ENCODE assay signal across 30 cellular contexts in the genomic region with DNA sequence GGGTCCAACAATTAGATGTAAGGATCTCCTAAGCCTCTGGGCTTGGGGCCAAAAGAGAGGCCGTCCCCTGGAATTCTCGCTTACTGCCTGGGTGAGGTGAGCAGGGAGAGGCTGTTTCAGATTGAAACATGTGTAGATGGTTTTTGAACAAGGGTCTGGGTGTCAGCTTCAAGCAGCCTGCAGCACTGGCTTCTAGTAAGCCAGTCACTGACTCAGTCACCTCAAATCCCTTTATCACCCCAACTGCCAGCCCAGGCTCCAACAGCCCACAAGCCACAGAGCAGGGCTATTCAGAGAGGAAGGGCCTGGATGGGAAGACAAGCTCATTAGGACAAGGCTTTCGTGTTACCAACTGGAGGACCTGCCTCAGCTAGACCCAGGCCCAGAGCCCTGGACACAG.
"Had no signal": no experiment of that assay in that cellular context is flagged by ENCODE, and none has a peak within 500 bp of the region (broad histone marks: within the 10 kb centered on the region; RNA-seq: fewer than 3 reads in every experiment).

No MANE protein-coding gene starts in this region.

- H3K27me3 ChIP-seq: brain microvascular endothelial cell, dorsolateral prefrontal cortex, vagina had no signal

- H3K9me3 Mint-ChIP-seq: activated CD4-positive, alpha-beta T cell treated with anti-CD3 and anti-CD28 coated beads, Interleukin-2, amount 10 ng/mL, durations not matched to agents 7 days and 5 days; activated naive CD8-positive, alpha-beta T cell treated with anti-CD3 and anti-CD28 coated beads, Interleukin-2, amount 10 ng/mL, durations not matched to agents 7 days and 5 days; activated T-cell treated with anti-CD3 and anti-CD28 coated beads, Interleukin-2, amount 50 U/mL, for 24 hours; effector memory CD8-positive, alpha-beta T cell; mesothelial cell of epicardium; neural crest cell; stimulated activated naive CD8-positive, alpha-beta T cell treated with anti-CD3 and anti-CD28 coated beads, Interleukin-15, amount 100 ng/mL, for 72 hours; type B pancreatic cell; WTC11 had no signal

- DNase-seq: activated CD4-positive, alpha-beta memory T cell treated with anti-CD3 and anti-CD28 coated beads, Interleukin-2, amount 10 ng/mL, durations not matched to agents 7 days and 5 days; activated CD4-positive, alpha-beta T cell treated with anti-CD3 and anti-CD28 coated beads for 1 hour; activated CD4-positive, alpha-beta T cell treated with anti-CD3 and anti-CD28 coated beads, Interleukin-2, amount 10 ng/mL, durations not matched to agents 7 days and 5 days; activated CD8-positive, alpha-beta memory T cell treated with anti-CD3 and anti-CD28 coated beads, Interleukin-2, amount 50 U/mL, for 48 hours; activated gamma-delta T cell; activated naive CD4-positive, alpha-beta T cell treated with anti-CD3 and anti-CD28 coated beads, Interleukin-2, amount 10 ng/mL, durations not matched to agents 7 days and 5 days; activated naive CD8-positive, alpha-beta T cell treated with anti-CD3 and anti-CD28 coated beads, Interleukin-2, amount 10 ng/mL, durations not matched to agents 7 days and 5 days; activated T-cell treated with anti-CD3 and anti-CD28 coated beads, Interleukin-2, amount 50 U/mL, for 24 hours; brain microvascular endothelial cell; effector memory CD8-positive, alpha-beta T cell; erythroblast; hippocampal formation; left cardiac atrium; mammary epithelial cell; naive thymus-derived CD4-positive, alpha-beta T cell; right cardiac atrium; stimulated activated CD4-positive, alpha-beta T cell treated with anti-CD3 and anti-CD28 coated beads, Interleukin-2, amount 100 ng/mL, for 48 hours; stimulated activated naive CD8-positive, alpha-beta T cell treated with anti-CD3 and anti-CD28 coated beads, Interleukin-15, amount 100 ng/mL, for 72 hours; substantia nigra; T-helper 17 cell had no signal

- H3K27ac ChIP-seq: brain microvascular endothelial cell, coronary artery, dorsolateral prefrontal cortex, gastroesophageal sphincter, parathyroid adenoma, vagina had no signal

- H3K27ac Mint-ChIP-seq: activated CD4-positive, alpha-beta memory T cell treated with anti-CD3 and anti-CD28 coated beads, Interleukin-2, amount 10 ng/mL, durations not matched to agents 7 days and 5 days; activated CD4-positive, alpha-beta T cell treated with anti-CD3 and anti-CD28 coated beads, Interleukin-2, amount 10 ng/mL, durations not matched to agents 7 days and 5 days; activated naive CD4-positive, alpha-beta T cell treated with anti-CD3 and anti-CD28 coated beads, Interleukin-2, amount 10 ng/mL, durations not matched to agents 7 days and 5 days; activated naive CD8-positive, alpha-beta T cell treated with anti-CD3 and anti-CD28 coated beads, Interleukin-2, amount 10 ng/mL, durations not matched to agents 7 days and 5 days; activated T-cell treated with anti-CD3 and anti-CD28 coated beads, Interleukin-2, amount 50 U/mL, for 24 hours; effector memory CD8-positive, alpha-beta T cell; naive thymus-derived CD4-positive, alpha-beta T cell; stimulated activated memory B cell treated with anti-CD40 and anti-IgM and Interleukin-4, amounts not matched to agents 10 μg/mL and 1 μg/mL and 100 μg/mL, for 72 hours; stimulated activated naive CD8-positive, alpha-beta T cell treated with anti-CD3 and anti-CD28 coated beads, Interleukin-15, amount 100 ng/mL, for 72 hours; T-helper 17 cell; type B pancreatic cell; WTC11 had no signal

- H3K27me3 Mint-ChIP-seq: activated CD4-positive, alpha-beta memory T cell treated with anti-CD3 and anti-CD28 coated beads, Interleukin-2, amount 10 ng/mL, durations not matched to agents 7 days and 5 days; activated CD4-positive, alpha-beta T cell treated with anti-CD3 and anti-CD28 coated beads, Interleukin-2, amount 10 ng/mL, durations not matched to agents 7 days and 5 days had no signal

- H3K9ac ChIP-seq: parathyroid adenoma had no signal

- H3K4me3 ChIP-seq: coronary artery, dorsolateral prefrontal cortex, gastroesophageal sphincter, vagina had no signal

- H3K9me3 ChIP-seq: vagina had no signal

- H2AFZ ChIP-seq: parathyroid adenoma had no signal

- H3K36me3 ChIP-seq: brain microvascular endothelial cell, gastroesophageal sphincter, vagina had no signal

- H3K36me3 Mint-ChIP-seq: activated naive CD4-positive, alpha-beta T cell treated with anti-CD3 and anti-CD28 coated beads, Interleukin-2, amount 10 ng/mL, durations not matched to agents 7 days and 5 days; activated naive CD8-positive, alpha-beta T cell treated with anti-CD3 and anti-CD28 coated beads, Interleukin-2, amount 10 ng/mL, durations not matched to agents 7 days and 5 days; mesothelial cell of epicardium; stimulated activated memory B cell treated with anti-CD40 and anti-IgM and Interleukin-4, amounts not matched to agents 10 μg/mL and 1 μg/mL and 100 μg/mL, for 72 hours; type B pancreatic cell; WTC11 had no signal

- H3K4me1 ChIP-seq: gastroesophageal sphincter, parathyroid adenoma, vagina had no signal

- H3K4me1 Mint-ChIP-seq: activated CD4-positive, alpha-beta memory T cell treated with anti-CD3 and anti-CD28 coated beads, Interleukin-2, amount 10 ng/mL, durations not matched to agents 7 days and 5 days; activated CD4-positive, alpha-beta T cell treated with anti-CD3 and anti-CD28 coated beads, Interleukin-2, amount 10 ng/mL, durations not matched to agents 7 days and 5 days; activated naive CD4-positive, alpha-beta T cell treated with anti-CD3 and anti-CD28 coated beads, Interleukin-2, amount 10 ng/mL, durations not matched to agents 7 days and 5 days; activated naive CD8-positive, alpha-beta T cell treated with anti-CD3 and anti-CD28 coated beads, Interleukin-2, amount 10 ng/mL, durations not matched to agents 7 days and 5 days; stimulated activated memory B cell treated with anti-CD40 and anti-IgM and Interleukin-4, amounts not matched to agents 10 μg/mL and 1 μg/mL and 100 μg/mL, for 72 hours; stimulated activated naive CD8-positive, alpha-beta T cell treated with anti-CD3 and anti-CD28 coated beads, Interleukin-15, amount 100 ng/mL, for 72 hours; T-helper 17 cell had no signal

- H3K79me2 ChIP-seq: parathyroid adenoma had no signal

- H3K4me3 Mint-ChIP-seq: activated CD4-positive, alpha-beta memory T cell treated with anti-CD3 and anti-CD28 coated beads, Interleukin-2, amount 10 ng/mL, durations not matched to agents 7 days and 5 days; activated CD4-positive, alpha-beta T cell treated with anti-CD3 and anti-CD28 coated beads, Interleukin-2, amount 10 ng/mL, durations not matched to agents 7 days and 5 days; activated naive CD4-positive, alpha-beta T cell treated with anti-CD3 and anti-CD28 coated beads, Interleukin-2, amount 10 ng/mL, durations not matched to agents 7 days and 5 days; activated naive CD8-positive, alpha-beta T cell treated with anti-CD3 and anti-CD28 coated beads, Interleukin-2, amount 10 ng/mL, durations not matched to agents 7 days and 5 days; activated T-cell treated with anti-CD3 and anti-CD28 coated beads, Interleukin-2, amount 50 U/mL, for 24 hours; effector memory CD8-positive, alpha-beta T cell; mesothelial cell of epicardium; naive thymus-derived CD4-positive, alpha-beta T cell; neural crest cell; stimulated activated memory B cell treated with anti-CD40 and anti-IgM and Interleukin-4, amounts not matched to agents 10 μg/mL and 1 μg/mL and 100 μg/mL, for 72 hours; stimulated activated naive CD8-positive, alpha-beta T cell treated with anti-CD3 and anti-CD28 coated beads, Interleukin-15, amount 100 ng/mL, for 72 hours; T-helper 17 cell; type B pancreatic cell; WTC11 had no signal

- ATAC-seq: effector memory CD8-positive, alpha-beta T cell; gastroesophageal sphincter; left cardiac atrium; naive thymus-derived CD4-positive, alpha-beta T cell; right cardiac atrium; stimulated activated memory B cell treated with anti-CD40 and anti-IgM and Interleukin-4, amounts not matched to agents 10 μg/mL and 1 μg/mL and 100 μg/mL, for 72 hours; stimulated activated naive CD8-positive, alpha-beta T cell treated with anti-CD3 and anti-CD28 coated beads, Interleukin-15, amount 100 ng/mL, for 72 hours; T-helper 17 cell; WTC11 had no signal
